Comparison of ENCODE assay signal across 9 cellular contexts in the genomic region with DNA sequence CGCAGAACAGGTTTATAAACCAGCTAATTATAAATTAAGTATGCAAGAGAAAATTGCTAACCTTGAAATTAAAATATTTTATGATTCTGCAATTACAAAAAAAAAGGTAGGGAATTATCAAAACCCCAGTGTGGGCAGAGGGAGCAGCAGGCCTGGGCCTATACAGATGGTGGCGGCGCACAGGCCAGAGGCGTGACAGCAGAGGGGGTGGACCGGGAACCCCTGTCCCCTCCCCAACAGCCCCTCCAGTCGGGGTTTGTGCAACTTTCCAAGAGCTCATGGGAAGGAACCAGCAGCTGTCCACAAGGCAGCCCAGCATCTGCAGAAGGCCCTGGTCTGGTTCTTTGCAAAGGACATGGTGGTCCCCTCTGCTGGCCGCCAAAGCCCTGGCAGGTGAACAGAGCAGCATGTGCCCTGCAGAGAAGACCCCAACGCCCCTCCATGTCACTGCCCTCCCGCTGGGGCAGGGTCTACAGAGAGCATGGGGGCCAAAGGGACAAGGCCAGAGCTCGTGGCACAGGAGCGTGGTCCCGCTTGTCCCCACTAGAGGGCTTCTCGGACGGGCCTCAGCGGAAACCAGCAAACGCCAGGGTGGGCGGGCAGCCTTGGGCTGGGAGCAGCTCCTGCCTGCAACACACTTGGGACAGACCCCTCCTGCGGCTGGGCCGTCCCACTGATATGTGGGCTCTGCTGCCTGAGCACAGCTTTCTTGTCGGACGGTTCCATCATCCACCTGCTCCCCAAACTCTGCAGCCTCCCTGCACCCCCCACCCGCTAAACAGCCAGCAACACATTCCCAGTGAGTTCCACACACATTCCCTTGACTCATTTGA.
DNase-seq lines count a peak whose midpoint lies in the region; ATAC-seq and TF ChIP-seq lines count a peak whose summit lies in the region.
"Had no signal": no experiment of that assay in that cellular context is flagged by ENCODE, and none has a peak within 500 bp of the region (broad histone marks: within the 10 kb centered on the region; RNA-seq: fewer than 3 reads in every experiment).

No MANE protein-coding gene starts in this region.

- no peaks in the 10 kb centered on the region for H3K9me2 ChIP-seq in DOHH2 (replicated peaks; ENCODE audit: control insufficient read depth, low read length)

- peaks cover 12% of the 10 kb centered on the region for H3K36me3 Mint-ChIP-seq in brain
- H3K36me3 Mint-ChIP-seq: naive B cell had no signal

- ATAC-seq in RWPE2 (ENCODE audit: low read depth) (peak; percentile 54; the same call in 1 of the 3 replicates), lung (ENCODE audit: insufficient read depth, low FRiP score) (no peak)
- ATAC-seq in stimulated activated naive CD8-positive, alpha-beta T cell treated with anti-CD3 and anti-CD28 coated beads, Interleukin-15, amount 100 ng/mL, for 72 hours: peak; percentile 42

- H3K79me2 ChIP-seq in DOHH2 (ENCODE audit: control insufficient read depth, low read length): no peaks in the 10 kb centered on the region

- no peaks in the 10 kb centered on the region for H3K9me3 ChIP-seq in DOHH2 (ENCODE audit: control insufficient read depth, insufficient read depth, low read length)
- H3K9me3 ChIP-seq in RWPE2 (ENCODE audit: severe bottlenecking): no peaks in the 10 kb centered on the region
- H3K9me3 ChIP-seq in lung (ENCODE audit: control insufficient read depth in 2 of 2, insufficient read depth in 1 of 2, low read length in 1 of 2): no peaks in the 10 kb centered on the region

- H3K4me3 Mint-ChIP-seq in brain: no peak overlapping the region
- H3K4me3 Mint-ChIP-seq in stimulated activated naive CD8-positive, alpha-beta T cell treated with anti-CD3 and anti-CD28 coated beads, Interleukin-15, amount 100 ng/mL, for 72 hours: no peak overlapping the region
- H3K4me3 Mint-ChIP-seq: naive B cell had no signal

- peak; percentile 85 for DNase-seq in HEK293T (ENCODE audit: extremely low spot score)
- DNase-seq in RWPE2 (ENCODE audit: low spot score): no peak
- no peak for DNase-seq in lung (ENCODE audit: low spot score)
- peak; percentile 27 to 38 for DNase-seq in stimulated activated naive CD8-positive, alpha-beta T cell treated with anti-CD3 and anti-CD28 coated beads, Interleukin-15, amount 100 ng/mL, for 72 hours
- no peak for DNase-seq in NCI-H128 (lab: John Stamatoyannopoulos, UW; ENCODE audit: unreplicated experiment)
- DNase-seq in NCI-H510A treated with DMSO at 0.1 percent for 48 hours (lab: John Stamatoyannopoulos, UW): no peak
- DNase-seq: naive B cell had no signal

- H3K27me3 ChIP-seq in DOHH2 (ENCODE audit: control insufficient read depth, low read length) (no peaks in the 10 kb centered on the region), RWPE2 (ENCODE audit: insufficient read depth, poor library complexity, severe bottlenecking) (no peaks in the 10 kb centered on the region), lung (ENCODE audit: control insufficient read depth, insufficient read depth) (no peaks in the 10 kb centered on the region)

- peak overlapping the region in 2 of 5 experiments; percentile 66 to 83 for H3K27ac Mint-ChIP-seq in brain
- H3K27ac Mint-ChIP-seq in stimulated activated naive CD8-positive, alpha-beta T cell treated with anti-CD3 and anti-CD28 coated beads, Interleukin-15, amount 100 ng/mL, for 72 hours: no peak overlapping the region

- no peaks in the 10 kb centered on the region for H3F3A ChIP-seq in DOHH2 (ENCODE audit: control insufficient read depth, insufficient read depth)

- H3K36me3 ChIP-seq in DOHH2 (ENCODE audit: control insufficient read depth, low read length) (no peaks in the 10 kb centered on the region), RWPE2 (ENCODE audit: low read depth) (no peaks in the 10 kb centered on the region), lung (ENCODE audit: control insufficient read depth in 2 of 2, insufficient read depth in 2 of 2, low read length in 2 of 2) (no peaks in the 10 kb centered on the region)

- TF ChIP-seq CTCF in DOHH2 (IDR thresholded peaks at IDR 0.05; ENCODE audit: low read depth, low read length, poor library complexity, severe bottlenecking) (peak; percentile 72), RWPE2 (IDR thresholded peaks at IDR 0.05; ENCODE audit: poor library complexity, severe bottlenecking) (peak; percentile 43), brain (conservative IDR thresholded peaks at IDR 0.05) (peak; percentile 46 to 76), lung (IDR thresholded peaks at IDR 0.05; ENCODE audit: control extremely low read depth, extremely low read depth) (peak; percentile 8)

- CTCF ChIA-PET in HEK293T (lab: Yijun Ruan, JAX): interaction anchor here (0.5 to 1.6 kb wide), 7 partner anchors 9 to 97 kb away, joined by 3 to 9 read pairs (median 5); no protein-coding TSS in a partner anchor

- POLR2A ChIA-PET in HEK293T (lab: Yijun Ruan, JAX): interaction anchor here (1.1 kb wide), 1 partner anchor 221 kb away, joined by 4 read pairs; the partner anchor contains the start of gene C10orf143

- H3K27ac ChIP-seq in DOHH2 (ENCODE audit: low read depth, low read length): no peak overlapping the region
- no peak overlapping the region for H3K27ac ChIP-seq in RWPE2 (ENCODE audit: poor library complexity, severe bottlenecking)
- H3K27ac ChIP-seq in lung (ENCODE audit: low read depth in 1 of 2, low read length in 1 of 2): no peak overlapping the region

- H3K4me3 ChIP-seq in DOHH2 (ENCODE audit: low read length) (no peak overlapping the region), RWPE2 (ENCODE audit: severe bottlenecking) (no peak overlapping the region), lung (no peak overlapping the region)

- peaks cover 0 to 7% (median 0%) of the 10 kb centered on the region in 5 experiments for H3K9me3 Mint-ChIP-seq in brain
- no peaks in the 10 kb centered on the region for H3K9me3 Mint-ChIP-seq in stimulated activated naive CD8-positive, alpha-beta T cell treated with anti-CD3 and anti-CD28 coated beads, Interleukin-15, amount 100 ng/mL, for 72 hours
- H3K9me3 Mint-ChIP-seq: naive B cell had no signal

- peaks cover 97% of the 10 kb centered on the region for H3K4me1 Mint-ChIP-seq in brain
- H3K4me1 Mint-ChIP-seq in stimulated activated naive CD8-positive, alpha-beta T cell treated with anti-CD3 and anti-CD28 coated beads, Interleukin-15, amount 100 ng/mL, for 72 hours: no peaks in the 10 kb centered on the region
- H3K4me1 Mint-ChIP-seq: naive B cell had no signal

- H3K4me2 ChIP-seq in DOHH2 (ENCODE audit: low read length): no peak overlapping the region

- H4K20me1 ChIP-seq in DOHH2 (ENCODE audit: control insufficient read depth, insufficient read depth, low read depth, low read length): no peaks in the 10 kb centered on the region; the same call in 1 of the 2 replicates

- H3K27me3 Mint-ChIP-seq in brain: peaks cover 8% of the 10 kb centered on the region
- no peaks in the 10 kb centered on the region for H3K27me3 Mint-ChIP-seq in stimulated activated naive CD8-positive, alpha-beta T cell treated with anti-CD3 and anti-CD28 coated beads, Interleukin-15, amount 100 ng/mL, for 72 hours

- WGBS in lung, 2 donors: 46 to 48% methylated on average over 22 of the region's 22 CpGs

- H3K4me1 ChIP-seq in DOHH2 (ENCODE audit: control insufficient read depth, low read length): no peaks in the 10 kb centered on the region
- H3K4me1 ChIP-seq in RWPE2 (ENCODE audit: insufficient read depth, poor library complexity, severe bottlenecking): no peaks in the 10 kb centered on the region
- no peaks in the 10 kb centered on the region for H3K4me1 ChIP-seq in lung (ENCODE audit: control insufficient read depth in 2 of 2, insufficient read depth in 2 of 2, low read length in 2 of 2)

TF ChIP-seq in HEK293T, 16 proteins besides CTCF, POLR2A, EP300 and RAD21:
- no peak for TF ChIP-seq NFRKB (IDR thresholded peaks at IDR 0.05)
- no peak for TF ChIP-seq ELF4 (IDR thresholded peaks at IDR 0.05)
- no peak for TF ChIP-seq ARNT (IDR thresholded peaks at IDR 0.05)
- TF ChIP-seq BHLHE40 (IDR thresholded peaks at IDR 0.05; ENCODE audit: borderline replicate concordance): no peak
- no peak for TF ChIP-seq L3MBTL2 (conservative IDR thresholded peaks at IDR 0.05)
- no peak for TF ChIP-seq FOXA1 (IDR thresholded peaks at IDR 0.05)
- no peak for TF ChIP-seq ZNF384 (IDR thresholded peaks at IDR 0.05)
- no peak for TF ChIP-seq FOXM1 (IDR thresholded peaks at IDR 0.05; ENCODE audit: borderline replicate concordance)
TF ChIP-seq in HEK293T: peak in this region for 0.

Comparison
In these comparisons a context has a peak if more than half of its experiments do, and no peak if none do; other contexts are left out.
1. CTCF ChIP-seq: peak in every context shown above with its lines; median percentile 72 in DOHH2; 61 in brain; 43 in RWPE2; 8 in lung.
2. DNase-seq: peak in HEK293T (single experiment) and stimulated activated naive CD8-positive, alpha-beta T cell treated with anti-CD3 and anti-CD28 coated beads, Interleukin-15, amount 100 ng/mL, for 72 hours (2 of 2); none in RWPE2 (single experiment), lung (single experiment), NCI-H128 (single experiment) and NCI-H510A treated with DMSO at 0.1 percent for 48 hours (single experiment).